In genomic region chr10:22911889-22912762, GRCh38 we compare ENCODE assay signal across 11 cellular contexts. TPM values are rescaled to one million over a fixed set of nuclear protein-coding genes. Genes with fewer than 3 reads are reported as not detected.
DNase-seq lines count a peak whose midpoint lies in the region; ATAC-seq and TF ChIP-seq lines count a peak whose summit lies in the region.
"Had no signal": no experiment of that assay in that cellular context is flagged by ENCODE, and none has a peak within 500 bp of the region (broad histone marks: within the 10 kb centered on the region; RNA-seq: fewer than 3 reads in every experiment).

No MANE protein-coding gene starts in this region.

- H3K4me3 Mint-ChIP-seq in brain (peak overlapping the region in 4 of 5 experiments; percentile 10 to 34 (median 16)), nephron progenitor cell (no peak overlapping the region)

- H3K36me3 Mint-ChIP-seq in brain (no peaks in the 10 kb centered on the region), nephron progenitor cell (ENCODE audit: low read depth) (peaks cover 19% of the 10 kb centered on the region)

- in situ Hi-C loops in KBM-7 (cut with MboI; ENCODE audit: low pct_unique_long_range_greater_than_20kb, low sequenced_read_pairs), result no loop called here

- H3K9me3 Mint-ChIP-seq in brain (peaks cover 13 to 41% (median 27%) of the 10 kb centered on the region in 5 experiments), nephron progenitor cell (peaks cover 66% of the 10 kb centered on the region)

- no peak for ATAC-seq in GM21576 (IDR thresholded peaks at IDR 0.05; ENCODE audit: unreplicated experiment)
- no peak for ATAC-seq in GM18861 (IDR thresholded peaks at IDR 0.05; ENCODE audit: unreplicated experiment)
- ATAC-seq: upper lobe of right lung had no signal

- peaks cover 24% of the 10 kb centered on the region for H3K4me1 Mint-ChIP-seq in brain
- H3K4me1 Mint-ChIP-seq in nephron progenitor cell, result peaks cover 13% of the 10 kb centered on the region

- H3K27ac Mint-ChIP-seq in brain (peak overlapping the region in 2 of 5 experiments; percentile 45 to 57), nephron progenitor cell (peak overlapping the region; percentile 50)

- DNase-seq in KBM-7 (peak; percentile 3), NCI-H226 (peak; percentile 64), nephron progenitor cell (no peak), SKM-1 treated with dmso at 0.1 percent for 144 hours (lab: John Stamatoyannopoulos, UW; ENCODE audit: unreplicated experiment) (no peak)
- no peak for DNase-seq in stimulated activated CD4-positive, alpha-beta T cell treated with anti-CD3 and anti-CD28 coated beads, Interleukin-1b, Interleukin-23, amount 100 ng/mL, for 48 hours
- DNase-seq: activated CD4-positive, alpha-beta T cell treated with anti-CD3 and anti-CD28 coated beads, Interleukin-2, amount 50 U/mL, for 48 hours; Peyer's patch; upper lobe of right lung had no signal

- H3K27me3 Mint-ChIP-seq in brain (peaks cover 13% of the 10 kb centered on the region), nephron progenitor cell (ENCODE audit: low read depth, poor library complexity) (no peaks in the 10 kb centered on the region)

- TF ChIP-seq CTCF in brain (conservative IDR thresholded peaks at IDR 0.05) (no peak), nephron progenitor cell (IDR thresholded peaks at IDR 0.05) (no peak)

RNA-seq across cellular contexts. Expression of gene ARMC3, which starts 15.7 kb away (rescaled TPM):
- 1.6 TPM for polyA plus RNA-seq in brain (ENCODE audit: insufficient read depth, low read depth, low replicate concordance)

Comparison
In these comparisons a context has a peak if more than half of its experiments do, and no peak if none do; other contexts are left out.
1. DNase-seq: peak in KBM-7 (single experiment) and NCI-H226 (single experiment); none in nephron progenitor cell (single experiment), SKM-1 treated with dmso at 0.1 percent for 144 hours (single experiment) and stimulated activated CD4-positive, alpha-beta T cell treated with anti-CD3 and anti-CD28 coated beads, Interleukin-1b, Interleukin-23, amount 100 ng/mL, for 48 hours (single experiment).